Comparison of ENCODE assay signal across 8 cellular contexts in genomic region chr22:42863349-42863911, GRCh38.
DNase-seq lines count a peak whose midpoint lies in the region; ATAC-seq and TF ChIP-seq lines count a peak whose summit lies in the region.
"Had no signal": no experiment of that assay in that cellular context is flagged by ENCODE, and none has a peak within 500 bp of the region (broad histone marks: within the 10 kb centered on the region; RNA-seq: fewer than 3 reads in every experiment).

No MANE protein-coding gene starts in this region.

- H3K36me3 Mint-ChIP-seq in central memory CD8-positive, alpha-beta T cell (ENCODE audit: insufficient read depth): peaks cover 9% of the 10 kb centered on the region

- no peak for TF ChIP-seq CTCF in RWPE1 (conservative IDR thresholded peaks at IDR 0.05; ENCODE audit: low read depth)

- CTCF ChIA-PET in RWPE1 (lab: Yijun Ruan, JAX): no interaction called here

- H3K27ac ChIP-seq in RWPE1: peak overlapping the region; percentile 66

- ATAC-seq in GM19395 (IDR thresholded peaks at IDR 0.05; ENCODE audit: unreplicated experiment) (peak; percentile 50), GM21737 (IDR thresholded peaks at IDR 0.05; ENCODE audit: unreplicated experiment) (no peak), HG03108 (IDR thresholded peaks at IDR 0.05; ENCODE audit: unreplicated experiment) (no peak)
- no peak for ATAC-seq in central memory CD8-positive, alpha-beta T cell (replicated peaks; ENCODE audit: extremely low read depth, poor library complexity, severe bottlenecking)

- DNase-seq in RWPE1 (ENCODE audit: low spot score): peak; percentile 54
- DNase-seq in central memory CD8-positive, alpha-beta T cell (ENCODE audit: low spot score in 2 of 2): no peak
- DNase-seq in stimulated activated CD4-positive, alpha-beta T cell treated with anti-CD3 and anti-CD28 coated beads, Interleukin-2, amount 100 ng/mL, for 48 hours: peak; percentile 27 to 34
- no peak for DNase-seq in DMS79 treated with DMSO at 0.1 percent for 48 hours (lab: John Stamatoyannopoulos, UW)

- H3K27ac Mint-ChIP-seq in central memory CD8-positive, alpha-beta T cell (ENCODE audit: low read depth): no peak overlapping the region
- H3K27ac Mint-ChIP-seq: nephron had no signal

- H3K27me3 Mint-ChIP-seq in central memory CD8-positive, alpha-beta T cell: no peaks in the 10 kb centered on the region

- peaks cover 11% of the 10 kb centered on the region for H3K4me1 Mint-ChIP-seq in central memory CD8-positive, alpha-beta T cell

- POLR2A ChIA-PET in RWPE1 (lab: Yijun Ruan, JAX; ENCODE audit: low non-redundant PET): no interaction called here

- peak overlapping the region; percentile 3 for H3K4me3 Mint-ChIP-seq in central memory CD8-positive, alpha-beta T cell
- H3K4me3 Mint-ChIP-seq: nephron had no signal

- H3K9me3 Mint-ChIP-seq in central memory CD8-positive, alpha-beta T cell: no peaks in the 10 kb centered on the region
- H3K9me3 Mint-ChIP-seq: nephron had no signal

Comparison
In these comparisons a context has a peak if more than half of its experiments do, and no peak if none do; other contexts are left out.
1. DNase-seq: peak in RWPE1 (single experiment) and stimulated activated CD4-positive, alpha-beta T cell treated with anti-CD3 and anti-CD28 coated beads, Interleukin-2, amount 100 ng/mL, for 48 hours (2 of 2); none in central memory CD8-positive, alpha-beta T cell (0 of 2) and DMS79 treated with DMSO at 0.1 percent for 48 hours (single experiment).